In genomic region chr18:48813833-48814489, GRCh38 we compare ENCODE assay signal across 8 cellular contexts.
A peak's percentile ranks its signal among the peaks of the same experiment; 100 is the strongest.
DNase-seq lines count a peak whose midpoint lies in the region; ATAC-seq and TF ChIP-seq lines count a peak whose summit lies in the region.

No MANE protein-coding gene starts in this region.

- H3K36me3 Mint-ChIP-seq in type B pancreatic cell, result peaks cover 13% of the 10 kb centered on the region

- H3K27ac Mint-ChIP-seq in type B pancreatic cell, result peak overlapping the region; percentile 1

- H3K27me3 ChIP-seq in right cardiac atrium (ENCODE audit: control insufficient read depth, insufficient read depth), result no peaks in the 10 kb centered on the region

- DNase-seq in activated CD4-positive, CD25-positive, alpha-beta regulatory T cell (lab: John Stamatoyannopoulos, UW), result no peak
- peak; percentile 49 for DNase-seq in activated CD8-positive, alpha-beta memory T cell treated with anti-CD3 and anti-CD28 coated beads, Interleukin-2, amount 50 U/mL, for 48 hours
- DNase-seq in right cardiac atrium (peak in 2 of 3 donors; percentile 61 to 76), type B pancreatic cell (ENCODE audit: extremely low spot score, unreplicated experiment) (peak; percentile 44), middle frontal gyrus (ENCODE audit: extremely low spot score, low spot score) (no peak), AG08396 (ENCODE audit: low spot score) (no peak)

- peak; percentile 22 for ATAC-seq in activated CD4-positive, CD25-positive, alpha-beta regulatory T cell treated with anti-CD3 and anti-CD28 coated beads, Interleukin-2, amount 50 U/mL, for 24 hours
- ATAC-seq in right cardiac atrium (peak; percentile 57 to 87), HG03457 (IDR thresholded peaks at IDR 0.05; ENCODE audit: unreplicated experiment) (no peak)

- H3K27me3 Mint-ChIP-seq in type B pancreatic cell, result no peaks in the 10 kb centered on the region

- no peak overlapping the region for H3K4me3 ChIP-seq in right cardiac atrium (ENCODE audit: low read length)

- TF ChIP-seq CTCF in type B pancreatic cell (conservative IDR thresholded peaks at IDR 0.05), result no peak

- peaks cover 27% of the 10 kb centered on the region for H3K4me1 Mint-ChIP-seq in type B pancreatic cell (ENCODE audit: unreplicated experiment)

- H3K4me3 Mint-ChIP-seq in type B pancreatic cell, result no peak overlapping the region

- intact Hi-C loops in right cardiac atrium (cut with DNase I), result no loop called here

- H3K27ac ChIP-seq in right cardiac atrium (ENCODE audit: low read length), result peak overlapping the region; percentile 75

- 35% methylated on average over 5 of the region's 5 CpGs for WGBS in right cardiac atrium

- H3K9me3 ChIP-seq in right cardiac atrium (ENCODE audit: control insufficient read depth, low read length), result no peaks in the 10 kb centered on the region

- peaks cover 4% of the 10 kb centered on the region for H3K4me1 ChIP-seq in right cardiac atrium (ENCODE audit: control insufficient read depth, insufficient read depth, low read length)

- H3K9me3 Mint-ChIP-seq in type B pancreatic cell, result no peaks in the 10 kb centered on the region

Comparison
In these comparisons a context has a peak if more than half of its experiments do, and no peak if none do; other contexts are left out.
1. DNase-seq: peak in activated CD8-positive, alpha-beta memory T cell treated with anti-CD3 and anti-CD28 coated beads, Interleukin-2, amount 50 U/mL, for 48 hours (single experiment), right cardiac atrium (2 of 3) and type B pancreatic cell (single experiment); none in activated CD4-positive, CD25-positive, alpha-beta regulatory T cell (0 of 4), middle frontal gyrus (single experiment) and AG08396 (single experiment).